Comparison of ENCODE assay signal across 8 cellular contexts in the genomic region with DNA sequence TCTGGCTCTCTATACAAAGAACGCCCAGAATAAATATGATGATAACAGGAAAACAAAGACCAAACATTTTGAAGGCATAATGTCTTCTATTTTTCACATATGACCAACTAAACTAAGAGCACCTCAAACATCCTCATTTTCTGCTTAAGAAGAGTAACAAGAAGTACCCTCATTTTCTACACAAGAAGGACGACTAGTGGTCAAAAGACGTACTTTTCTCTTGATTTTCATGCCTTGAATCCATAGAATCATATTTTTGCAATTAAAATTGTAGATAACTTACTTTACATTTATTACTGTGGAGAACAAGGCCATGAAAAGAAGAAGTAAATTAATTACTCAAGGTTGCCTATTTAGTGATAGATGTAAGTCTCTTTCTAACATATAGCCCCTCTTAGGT.
A peak's percentile ranks its signal among the peaks of the same experiment; 100 is the strongest.
DNase-seq lines count a peak whose midpoint lies in the region; ATAC-seq and TF ChIP-seq lines count a peak whose summit lies in the region.

No MANE protein-coding gene starts in this region.

- no peak overlapping the region for H2BK120ac ChIP-seq in neuronal stem cell (ENCODE audit: low read depth, low read length)

- H3K18ac ChIP-seq in neuronal stem cell (ENCODE audit: low read length): no peak overlapping the region

- H2BK12ac ChIP-seq in neuronal stem cell (ENCODE audit: low read length): no peak overlapping the region

- H4K91ac ChIP-seq in neuronal stem cell (ENCODE audit: low read depth, low read length, poor library complexity): no peak overlapping the region

- H3K36me3 ChIP-seq in endodermal cell (ENCODE audit: control insufficient read depth, insufficient read depth, low read length) (no peaks in the 10 kb centered on the region), neuronal stem cell (replicated peaks in 1 of 2; ENCODE audit: control insufficient read depth in 2 of 2, insufficient read depth in 2 of 2, low read length in 2 of 2) (no peaks in the 10 kb centered on the region)

- H2BK15ac ChIP-seq in neuronal stem cell (ENCODE audit: low read length): no peak overlapping the region

- no peak overlapping the region for H3K27ac Mint-ChIP-seq in endodermal cell
- no peak overlapping the region for H3K27ac Mint-ChIP-seq in activated naive CD8-positive, alpha-beta T cell treated with anti-CD3 and anti-CD28 coated beads for 36 hours

- no peak overlapping the region for H2AFZ ChIP-seq in neuronal stem cell (ENCODE audit: low read length)

- H2BK5ac ChIP-seq in neuronal stem cell (ENCODE audit: low read length): no peak overlapping the region

- H3K36me3 Mint-ChIP-seq in endodermal cell (ENCODE audit: low read depth): no peaks in the 10 kb centered on the region
- H3K36me3 Mint-ChIP-seq in activated naive CD8-positive, alpha-beta T cell treated with anti-CD3 and anti-CD28 coated beads for 36 hours: no peaks in the 10 kb centered on the region

- H3K23ac ChIP-seq in neuronal stem cell (ENCODE audit: low read depth, low read length, poor library complexity): no peak overlapping the region

- ATAC-seq in GM21737 (IDR thresholded peaks at IDR 0.05; ENCODE audit: unreplicated experiment): no peak
- no peak for ATAC-seq in GM21360 (IDR thresholded peaks at IDR 0.05; ENCODE audit: unreplicated experiment)

- H3K14ac ChIP-seq in neuronal stem cell (ENCODE audit: low read length): no peak overlapping the region

- no peak overlapping the region for H3K4ac ChIP-seq in neuronal stem cell (ENCODE audit: low read length)

- H3K9me3 Mint-ChIP-seq in endodermal cell: no peaks in the 10 kb centered on the region
- no peaks in the 10 kb centered on the region for H3K9me3 Mint-ChIP-seq in activated naive CD8-positive, alpha-beta T cell treated with anti-CD3 and anti-CD28 coated beads for 36 hours

- no peak overlapping the region for H3K4me3 Mint-ChIP-seq in endodermal cell
- no peak overlapping the region for H3K4me3 Mint-ChIP-seq in activated naive CD8-positive, alpha-beta T cell treated with anti-CD3 and anti-CD28 coated beads for 36 hours

- no peak overlapping the region for H3K9ac ChIP-seq in endodermal cell (ENCODE audit: extremely low read depth, low read length, poor library complexity, severe bottlenecking)
- H3K9ac ChIP-seq in neuronal stem cell (ENCODE audit: low read depth, low read length, poor library complexity): no peak overlapping the region

- H3K27ac ChIP-seq in endodermal cell (ENCODE audit: low read depth, low read length) (no peak overlapping the region), neuronal stem cell (replicated peaks; ENCODE audit: low read length) (no peak overlapping the region)

- H3K9me3 ChIP-seq in endodermal cell (ENCODE audit: control insufficient read depth, low read length) (no peaks in the 10 kb centered on the region), neuronal stem cell (replicated peaks in 1 of 2; ENCODE audit: control insufficient read depth in 2 of 2, insufficient read depth in 1 of 2, low read depth in 1 of 2, low read length in 2 of 2) (no peaks in the 10 kb centered on the region)

- H2AK5ac ChIP-seq in neuronal stem cell (ENCODE audit: low read depth, low read length): no peak overlapping the region

- peaks cover 8% of the 10 kb centered on the region for H3K4me1 Mint-ChIP-seq in endodermal cell
- no peaks in the 10 kb centered on the region for H3K4me1 Mint-ChIP-seq in activated naive CD8-positive, alpha-beta T cell treated with anti-CD3 and anti-CD28 coated beads for 36 hours

- no peaks in the 10 kb centered on the region for H3K4me1 ChIP-seq in endodermal cell (ENCODE audit: control insufficient read depth, insufficient read depth, low read length)
- H3K4me1 ChIP-seq in neuronal stem cell (ENCODE audit: control insufficient read depth in 2 of 2, insufficient read depth in 1 of 2, low read depth in 1 of 2, low read length in 2 of 2): no peaks in the 10 kb centered on the region

- WGBS in endodermal cell (ENCODE audit: insufficient coverage in 1 of 2, insufficient read length in 1 of 2), 2 experiments: 12% methylated on average over 3 of the region's 3 CpGs; no CpG with 5 or more reads in 1 of the 2 experiments
- WGBS in neuronal stem cell (ENCODE audit: extremely low coverage in 2 of 2, insufficient read length in 2 of 2, insufficient replicate concordance in 1 of 2), 2 donors: no CpG with 5 or more reads among the region's 3 CpGs

- H3K4me2 ChIP-seq in neuronal stem cell (ENCODE audit: insufficient read depth, low read length, poor library complexity, severe bottlenecking): no peak overlapping the region

- DNase-seq in GM03348 (ENCODE audit: low spot score) (peak; percentile 46), HS-5 (ENCODE audit: low read depth) (peak; percentile 43), NOMO-1 treated with DMSO at 0.1 percent for 48 hours (lab: John Stamatoyannopoulos, UW; ENCODE audit: unreplicated experiment) (peak; percentile 67), endodermal cell (no peak), neuronal stem cell (ENCODE audit: low spot score) (peak; percentile 18)
- DNase-seq in activated naive CD8-positive, alpha-beta T cell treated with anti-CD3 and anti-CD28 coated beads for 36 hours: no peak

- H3K79me1 ChIP-seq in neuronal stem cell (ENCODE audit: low read depth, low read length): no peaks in the 10 kb centered on the region

- peak; percentile 87 for TF ChIP-seq CTCF in endodermal cell (conservative IDR thresholded peaks at IDR 0.05)

- H4K8ac ChIP-seq in neuronal stem cell (ENCODE audit: low read depth, low read length): no peak overlapping the region

- H3K27me3 ChIP-seq in endodermal cell (ENCODE audit: control insufficient read depth, insufficient read depth, low read length, poor library complexity, severe bottlenecking) (peaks cover 7% of the 10 kb centered on the region), neuronal stem cell (ENCODE audit: control insufficient read depth in 3 of 3, insufficient read depth in 3 of 3, low read depth in 1 of 3, low read length in 3 of 3) (no peaks in the 10 kb centered on the region)

- no peak overlapping the region for H3K4me3 ChIP-seq in endodermal cell (ENCODE audit: low read length)
- no peak overlapping the region for H3K4me3 ChIP-seq in neuronal stem cell (ENCODE audit: low read length in 2 of 2)

- H3K27me3 Mint-ChIP-seq in endodermal cell (ENCODE audit: insufficient read depth): no peaks in the 10 kb centered on the region
- H3K27me3 Mint-ChIP-seq in activated naive CD8-positive, alpha-beta T cell treated with anti-CD3 and anti-CD28 coated beads for 36 hours: peaks cover 13% of the 10 kb centered on the region

Comparison
In these comparisons a context has a peak if more than half of its experiments do, and no peak if none do; other contexts are left out.
1. DNase-seq: peak in GM03348 (single experiment), HS-5 (single experiment), NOMO-1 treated with DMSO at 0.1 percent for 48 hours (single experiment) and neuronal stem cell (single experiment); none in endodermal cell (single experiment) and activated naive CD8-positive, alpha-beta T cell treated with anti-CD3 and anti-CD28 coated beads for 36 hours (single experiment).